Comparison of ENCODE assay signal across 40 cellular contexts in the genomic region with DNA sequence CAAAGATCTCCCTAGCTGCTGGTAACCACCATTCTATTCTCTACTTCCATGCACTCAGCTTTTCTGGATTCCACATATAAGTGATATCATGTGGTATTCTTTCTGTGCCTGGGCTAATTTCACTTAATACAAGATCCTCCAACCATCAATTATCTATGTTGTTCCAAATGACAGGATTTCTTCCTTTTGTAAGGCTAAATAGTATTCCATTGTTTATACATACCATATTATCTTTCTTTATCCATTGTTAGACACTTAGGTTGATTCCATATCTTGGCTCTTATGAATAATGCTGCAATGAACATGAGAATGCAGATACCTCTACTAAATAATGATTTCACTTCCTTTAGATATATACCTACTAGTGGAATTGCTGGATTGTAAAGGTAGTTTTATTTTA.
"Had no signal": no experiment of that assay in that cellular context is flagged by ENCODE, and none has a peak within 500 bp of the region (broad histone marks: within the 10 kb centered on the region; RNA-seq: fewer than 3 reads in every experiment).

No MANE protein-coding gene starts in this region.

- DNase-seq: activated effector memory CD4-positive, alpha-beta T cell treated with anti-CD3 and anti-CD28 coated beads, Interleukin-2, amount 50 U/mL, for 16 hours; activated effector memory CD4-positive, alpha-beta T cell treated with Interleukin-2 at 50 U/mL for 16 hours; activated gamma-delta T cell; activated gamma-delta T cell treated with Interleukin-2 at 50 U/mL for 16 hours; activated naive CD4-positive, alpha-beta T cell; activated naive CD4-positive, alpha-beta T cell treated with anti-CD3 and anti-CD28 coated beads for 36 hours; activated naive CD4-positive, alpha-beta T cell treated with anti-CD3 and anti-CD28 coated beads, Interleukin-2, amount 10 ng/mL, durations not matched to agents 7 days and 5 days; activated naive CD4-positive, alpha-beta T cell treated with anti-CD3 and anti-CD28 coated beads, Interleukin-2, amount 50 U/mL, for 16 hours; activated naive CD4-positive, alpha-beta T cell treated with Interleukin-2 at 50 U/mL for 16 hours; activated naive CD8-positive, alpha-beta T cell treated with anti-CD3 and anti-CD28 coated beads for 36 hours; activated naive CD8-positive, alpha-beta T cell treated with anti-CD3 and anti-CD28 coated beads, Interleukin-2, amount 10 ng/mL, durations not matched to agents 7 days and 5 days; activated naive CD8-positive, alpha-beta T cell treated with anti-CD3 and anti-CD28 coated beads, Interleukin-2, amount 50 U/mL, for 24 hours; activated T-cell treated with anti-CD3 and anti-CD28 coated beads, Interleukin-2, amount 50 U/mL, for 1 hour; activated T-cell treated with anti-CD3 and anti-CD28 coated beads, Interleukin-2, amount 50 U/mL, for 24 hours; activated T-cell treated with anti-CD3 and anti-CD28 coated beads, Interleukin-2, amount 50 U/mL, for 4 hours; activated T-cell treated with anti-CD3 and anti-CD28 coated beads, Interleukin-2, amount 50 U/mL, for 48 hours; activated T-cell treated with anti-CD3 and anti-CD28 coated beads, Interleukin-2, amount 50 U/mL, for 72 hours; adrenal gland; amniotic stem cell; amygdala; anterior cingulate cortex; aorta; body of pancreas; brain microvascular endothelial cell; caudate nucleus; central memory CD4-positive, alpha-beta T cell; cerebellar nuclear complex had no signal

- H3K27me3 ChIP-seq: adrenal gland, ascending aorta, body of pancreas, brain microvascular endothelial cell, breast epithelium, cardiac muscle cell had no signal

- H3K4me3 ChIP-seq: adrenal gland, ascending aorta, body of pancreas, breast epithelium, cardiac muscle cell had no signal

- H3K27ac Mint-ChIP-seq: activated naive CD4-positive, alpha-beta T cell treated with anti-CD3 and anti-CD28 coated beads for 36 hours; activated naive CD4-positive, alpha-beta T cell treated with anti-CD3 and anti-CD28 coated beads, Interleukin-2, amount 10 ng/mL, durations not matched to agents 7 days and 5 days; activated naive CD4-positive, alpha-beta T cell treated with anti-CD3 and anti-CD28 coated beads, Interleukin-2, amount 50 U/mL, for 24 hours; activated naive CD4-positive, alpha-beta T cell treated with anti-CD3 and anti-CD28 coated beads, Interleukin-2, amount 50 U/mL, for 72 hours; activated naive CD8-positive, alpha-beta T cell; activated naive CD8-positive, alpha-beta T cell treated with anti-CD3 and anti-CD28 coated beads for 36 hours; activated naive CD8-positive, alpha-beta T cell treated with anti-CD3 and anti-CD28 coated beads, Interleukin-2, amount 10 ng/mL, durations not matched to agents 7 days and 5 days; activated naive CD8-positive, alpha-beta T cell treated with anti-CD3 and anti-CD28 coated beads, Interleukin-2, amount 50 U/mL, for 24 hours; activated T-cell treated with anti-CD3 and anti-CD28 coated beads, Interleukin-2, amount 50 U/mL, for 24 hours; activated T-cell treated with anti-CD3 and anti-CD28 coated beads, Interleukin-2, amount 50 U/mL, for 72 hours; activated T-helper 1 cell treated with anti-CD3 and anti-CD28 coated beads, Interleukin-12 subunit alpha, Interleukin-12 subunit beta, Interleukin-2, Interleukin-4 antibody, amounts not matched to agents 30 ng/mL and 10 ng/mL and 1 ng/mL, durations not matched to agents 14 hours and 24 hours and 36 hours; activated T-helper 17 cell treated with anti-CD3 and anti-CD28 coated beads, Interleukin-2, amount 50 U/mL, for 72 hours; activated T-helper 2 cell treated with anti-CD3 and anti-CD28 coated beads, Interferon-gamma antibody, Interleukin-2, Interleukin-4, amounts not matched to agents 10 μg/mL and 5 μg/mL and 100 μg/mL, durations not matched to agents 14 hours and 24 hours and 36 hours; brain had no signal

- H3K27ac ChIP-seq: adrenal gland, ascending aorta, body of pancreas, brain microvascular endothelial cell, breast epithelium, cardiac muscle cell had no signal

- H3K9me3 Mint-ChIP-seq: activated naive CD4-positive, alpha-beta T cell treated with anti-CD3 and anti-CD28 coated beads, Interleukin-2, amount 10 ng/mL, durations not matched to agents 7 days and 5 days; activated T-cell treated with anti-CD3 and anti-CD28 coated beads, Interleukin-2, amount 50 U/mL, for 24 hours; activated T-helper 17 cell treated with anti-CD3 and anti-CD28 coated beads, Interleukin-2, amount 50 U/mL, for 72 hours; central memory CD8-positive, alpha-beta T cell had no signal

- H3K36me3 ChIP-seq: adrenal gland, brain microvascular endothelial cell, breast epithelium, cardiac muscle cell had no signal

- FAIRE-seq: astrocyte, bronchial epithelial cell had no signal

- H3K4me3 Mint-ChIP-seq: activated naive CD4-positive, alpha-beta T cell treated with anti-CD3 and anti-CD28 coated beads for 36 hours; activated naive CD4-positive, alpha-beta T cell treated with anti-CD3 and anti-CD28 coated beads, Interleukin-2, amount 10 ng/mL, durations not matched to agents 7 days and 5 days; activated naive CD4-positive, alpha-beta T cell treated with anti-CD3 and anti-CD28 coated beads, Interleukin-2, amount 50 U/mL, for 24 hours; activated naive CD8-positive, alpha-beta T cell; activated naive CD8-positive, alpha-beta T cell treated with anti-CD3 and anti-CD28 coated beads for 36 hours; activated naive CD8-positive, alpha-beta T cell treated with anti-CD3 and anti-CD28 coated beads, Interleukin-2, amount 10 ng/mL, durations not matched to agents 7 days and 5 days; activated naive CD8-positive, alpha-beta T cell treated with anti-CD3 and anti-CD28 coated beads, Interleukin-2, amount 50 U/mL, for 24 hours; activated T-cell treated with anti-CD3 and anti-CD28 coated beads, Interleukin-2, amount 50 U/mL, for 24 hours; activated T-cell treated with anti-CD3 and anti-CD28 coated beads, Interleukin-2, amount 50 U/mL, for 4 hours; activated T-cell treated with anti-CD3 and anti-CD28 coated beads, Interleukin-2, amount 50 U/mL, for 72 hours; activated T-helper 1 cell treated with anti-CD3 and anti-CD28 coated beads, Interleukin-12 subunit alpha, Interleukin-12 subunit beta, Interleukin-2, Interleukin-4 antibody, amounts not matched to agents 30 ng/mL and 10 ng/mL and 1 ng/mL, durations not matched to agents 14 hours and 24 hours and 36 hours; activated T-helper 17 cell treated with anti-CD3 and anti-CD28 coated beads, Interleukin-2, amount 50 U/mL, for 72 hours; brain; central memory CD8-positive, alpha-beta T cell had no signal

- H3K9me3 ChIP-seq: adrenal gland, ascending aorta, body of pancreas, breast epithelium had no signal

- H3K4me1 ChIP-seq: adrenal gland, ascending aorta, body of pancreas, breast epithelium had no signal

- H3K27me3 Mint-ChIP-seq: activated naive CD4-positive, alpha-beta T cell treated with anti-CD3 and anti-CD28 coated beads, Interleukin-2, amount 10 ng/mL, durations not matched to agents 7 days and 5 days; activated naive CD4-positive, alpha-beta T cell treated with anti-CD3 and anti-CD28 coated beads, Interleukin-2, amount 50 U/mL, for 24 hours; activated naive CD8-positive, alpha-beta T cell; activated naive CD8-positive, alpha-beta T cell treated with anti-CD3 and anti-CD28 coated beads for 36 hours; activated naive CD8-positive, alpha-beta T cell treated with anti-CD3 and anti-CD28 coated beads, Interleukin-2, amount 10 ng/mL, durations not matched to agents 7 days and 5 days; activated naive CD8-positive, alpha-beta T cell treated with anti-CD3 and anti-CD28 coated beads, Interleukin-2, amount 50 U/mL, for 24 hours; activated T-cell treated with anti-CD3 and anti-CD28 coated beads, Interleukin-2, amount 50 U/mL, for 24 hours; activated T-helper 17 cell treated with anti-CD3 and anti-CD28 coated beads, Interleukin-2, amount 50 U/mL, for 72 hours; brain; central memory CD8-positive, alpha-beta T cell had no signal

- ATAC-seq: activated naive CD4-positive, alpha-beta T cell treated with anti-CD3 and anti-CD28 coated beads, Interleukin-2, amount 50 U/mL, for 72 hours; activated naive CD8-positive, alpha-beta T cell treated with anti-CD3 and anti-CD28 coated beads, Interleukin-2, amount 50 U/mL, for 24 hours; activated T-cell treated with anti-CD3 and anti-CD28 coated beads, Interleukin-2, amount 50 U/mL, for 4 hours; activated T-cell treated with anti-CD3 and anti-CD28 coated beads, Interleukin-2, amount 50 U/mL, for 72 hours; activated T-helper 17 cell treated with anti-CD3 and anti-CD28 coated beads, Interleukin-2, amount 50 U/mL, for 72 hours; body of pancreas had no signal
